Comparison of ENCODE assay signal across 35 cellular contexts in genomic region chr2:84071050-84071449, GRCh38.
A peak's percentile ranks its signal among the peaks of the same experiment; 100 is the strongest.
DNase-seq lines count a peak whose midpoint lies in the region; ATAC-seq, FAIRE-seq and TF ChIP-seq lines count a peak whose summit lies in the region.
"Had no signal": no experiment of that assay in that cellular context is flagged by ENCODE, and none has a peak within 500 bp of the region (broad histone marks: within the 10 kb centered on the region; RNA-seq: fewer than 3 reads in every experiment).

No MANE protein-coding gene starts in this region.

- H4K20me1 ChIP-seq in HepG2 (ENCODE audit: insufficient read depth, low read length) = no peaks in the 10 kb centered on the region
- H4K20me1 ChIP-seq: BLaER1; BLaER1 treated with 17β-estradiol and CSF1 and Interleukin-3, amounts not matched to agents 10 nM and 100 nM had no signal

- 0% methylated on average over 1 of the region's 1 CpG for WGBS in HepG2 (ENCODE audit: low lambda C conversion rate)
- WGBS in right lobe of liver (ENCODE audit: insufficient coverage, low coverage, low lambda C conversion rate, missing lambda C conversion rate) = 64% methylated on average over 1 of the region's 1 CpG

- H3K4me3 ChIP-seq in HepG2 (replicated peaks in 1 of 3; ENCODE audit: insufficient read depth in 1 of 3, low read depth in 2 of 3, low read length in 3 of 3) (no peak overlapping the region), right lobe of liver (no peak overlapping the region), retinal pigment epithelial cell (ENCODE audit: low read length) (no peak overlapping the region)
- H3K4me3 ChIP-seq: A549; BLaER1; BLaER1 treated with 17β-estradiol and CSF1 and Interleukin-3, amounts not matched to agents 10 nM and 100 nM had no signal

- TF ChIP-seq EP300 in HepG2 (IDR thresholded peaks at IDR 0.05; ENCODE audit: low read depth in 2 of 2, low read length in 2 of 2) (no peak; a peak in 1 of 4 replicates), HepG2 (CRISPR knock-in tag; IDR thresholded peaks at IDR 0.05; ENCODE audit: borderline replicate concordance) (no peak)

- H3K4me1 Mint-ChIP-seq in T-cell = no peaks in the 10 kb centered on the region
- H3K4me1 Mint-ChIP-seq: B cell; CD14-positive monocyte; CD4-positive, alpha-beta memory T cell; CD4-positive, CD25-positive, alpha-beta regulatory T cell; CD8-positive, alpha-beta memory T cell had no signal

- H3K4me1 ChIP-seq in HepG2 (ENCODE audit: insufficient read depth, low read length) (no peaks in the 10 kb centered on the region), right lobe of liver (no peaks in the 10 kb centered on the region)
- H3K4me1 ChIP-seq: A549; BE2C; BLaER1; BLaER1 treated with 17β-estradiol and CSF1 and Interleukin-3, amounts not matched to agents 10 nM and 100 nM; Caco-2 had no signal

- H3K36me3 Mint-ChIP-seq in T-cell = no peaks in the 10 kb centered on the region
- H3K36me3 Mint-ChIP-seq: CD14-positive monocyte; CD4-positive, alpha-beta memory T cell; CD4-positive, CD25-positive, alpha-beta regulatory T cell; CD8-positive, alpha-beta memory T cell; CD8-positive, alpha-beta T cell had no signal

- TF ChIP-seq RAD21 in HepG2 (CRISPR knock-in tag; IDR thresholded peaks at IDR 0.05) = no peak

- H2AFZ ChIP-seq in HepG2 (ENCODE audit: low read length) = no peak overlapping the region

- CTCF ChIA-PET in HepG2 (lab: Yijun Ruan, JAX; ENCODE audit: low intra/inter-chr PET ratio, low total read pairs) (no interaction called here), T-cell (lab: Charles Lee) (no interaction called here)

- intact Hi-C loops in HepG2 (cut with micrococcal nuclease; ENCODE audit: unreplicated experiment) = no loop called here
- intact Hi-C loops in right lobe of liver (cut with DNase I) = no loop called here

- H3K27ac Mint-ChIP-seq in T-cell = no peak overlapping the region
- H3K27ac Mint-ChIP-seq: B cell; CD14-positive monocyte; CD4-positive, alpha-beta memory T cell; CD4-positive, alpha-beta T cell; CD4-positive, CD25-positive, alpha-beta regulatory T cell; CD8-positive, alpha-beta memory T cell; CD8-positive, alpha-beta T cell had no signal

- in situ Hi-C loops in HepG2 (cut with HindIII; ENCODE audit: extremely low pct_ligation_motif_present, low pct_unique_long_range_greater_than_20kb) = no loop called here

- no peak for DNase-seq in HepG2 (ENCODE audit: low spot score)
- no peak for DNase-seq in right lobe of liver
- DNase-seq in retinal pigment epithelial cell (ENCODE audit: low read depth) = peak; percentile 5
- DNase-seq in NOMO-1 treated with DMSO at 0.1 percent for 48 hours (lab: John Stamatoyannopoulos, UW; ENCODE audit: unreplicated experiment) = no peak
- DNase-seq in T-cell = no peak
- DNase-seq: 8988T; ACHN; AML-193; BE2C; C1 segment of cervical spinal cord; Caco-2; Calu3; CD4-positive, alpha-beta memory T cell; CD4-positive, alpha-beta T cell; CD4-positive, CD25-positive, alpha-beta regulatory T cell; CD8-positive, alpha-beta memory T cell; CD8-positive, alpha-beta T cell; COR-L47; DMS 273 treated with DMSO at 0.1 percent for 48 hours; DMS153; DMS53; DMS79; DMS79 treated with DMSO at 0.1 percent for 48 hours; DND-41; EL had no signal

- no peak for FAIRE-seq in HepG2 (lab: Jason Lieb, UNC)
- FAIRE-seq: A204.1, A549, D721Med had no signal

- POLR2A ChIA-PET in HepG2 (lab: Yijun Ruan, JAX) = no interaction called here
- POLR2A ChIA-PET in T-cell (lab: Charles Lee) = no interaction called here

- TF ChIP-seq CTCF in HepG2 (CRISPR knock-in tag; IDR thresholded peaks at IDR 0.05) (no peak), right lobe of liver (IDR thresholded peaks at IDR 0.05) (no peak), retinal pigment epithelial cell (conservative IDR thresholded peaks at IDR 0.05; ENCODE audit: low read depth, low read length) (no peak)

- no peaks in the 10 kb centered on the region for H3K79me2 ChIP-seq in HepG2 (ENCODE audit: insufficient read depth, low read length)

- no peak overlapping the region for H3K9ac ChIP-seq in HepG2 (ENCODE audit: insufficient read depth, low read depth, low read length)
- H3K9ac ChIP-seq: BLaER1; BLaER1 treated with 17β-estradiol and CSF1 and Interleukin-3, amounts not matched to agents 10 nM and 100 nM had no signal

- H3K9me3 ChIP-seq in HepG2 (ENCODE audit: low read length) = no peaks in the 10 kb centered on the region
- no peaks in the 10 kb centered on the region for H3K9me3 ChIP-seq in right lobe of liver
- H3K9me3 ChIP-seq: A549; BE2C; BLaER1; BLaER1 treated with 17β-estradiol and CSF1 and Interleukin-3, amounts not matched to agents 10 nM and 100 nM; Caco-2 had no signal

- H3K27ac ChIP-seq in HepG2 (ENCODE audit: extremely low read length, insufficient read depth, low read length) (no peak overlapping the region), right lobe of liver (no peak overlapping the region)
- H3K27ac ChIP-seq: 22Rv1; A549; BLaER1; BLaER1 treated with 17β-estradiol and CSF1 and Interleukin-3, amounts not matched to agents 10 nM and 100 nM; C4-2B had no signal

- H3K27me3 ChIP-seq in HepG2 (ENCODE audit: control insufficient read depth in 1 of 2, insufficient read depth in 2 of 2, low read length in 2 of 2) = no peaks in the 10 kb centered on the region
- H3K27me3 ChIP-seq in right lobe of liver = no peaks in the 10 kb centered on the region
- H3K27me3 ChIP-seq: BE2C; BLaER1; BLaER1 treated with 17β-estradiol and CSF1 and Interleukin-3, amounts not matched to agents 10 nM and 100 nM had no signal

- H3K4me3 Mint-ChIP-seq in T-cell = no peak overlapping the region
- H3K4me3 Mint-ChIP-seq: B cell; CD14-positive monocyte; CD4-positive, alpha-beta memory T cell; CD4-positive, alpha-beta T cell; CD4-positive, CD25-positive, alpha-beta regulatory T cell; CD8-positive, alpha-beta memory T cell; CD8-positive, alpha-beta T cell had no signal

- H3K36me3 ChIP-seq in HepG2 (replicated peaks in 1 of 2; ENCODE audit: control insufficient read depth in 1 of 2, insufficient read depth in 2 of 2, low read length in 2 of 2) = no peaks in the 10 kb centered on the region
- no peaks in the 10 kb centered on the region for H3K36me3 ChIP-seq in right lobe of liver
- H3K36me3 ChIP-seq: BE2C; BLaER1; BLaER1 treated with 17β-estradiol and CSF1 and Interleukin-3, amounts not matched to agents 10 nM and 100 nM had no signal

- ATAC-seq in HepG2 (peak; percentile 81), right lobe of liver (no peak), esophagus mucosa (peak; percentile 82), T-cell (replicated peaks in 1 of 4) (no peak)
- ATAC-seq: A549; CD8-positive, alpha-beta T cell had no signal

- BruUV-seq in HepG2 (replicated peaks; lab: Mats Ljungman, UMichigan) = no TSS peak

- H3K27me3 Mint-ChIP-seq in T-cell = peaks cover 11 to 12% of the 10 kb centered on the region in 2 donors
- H3K27me3 Mint-ChIP-seq: B cell; CD8-positive, alpha-beta memory T cell had no signal

- H3K4me2 ChIP-seq in HepG2 (ENCODE audit: low read depth, low read length) = no peak overlapping the region
- H3K4me2 ChIP-seq: A549; BLaER1; BLaER1 treated with 17β-estradiol and CSF1 and Interleukin-3, amounts not matched to agents 10 nM and 100 nM had no signal

- TF ChIP-seq POLR2A in HepG2 (IDR thresholded peaks at IDR 0.05; ENCODE audit: insufficient read depth in 1 of 2, low read depth in 2 of 2, low read length in 2 of 2) (no peak), right lobe of liver (IDR thresholded peaks at IDR 0.05) (no peak)

- H3K9me3 Mint-ChIP-seq in T-cell = no peaks in the 10 kb centered on the region
- H3K9me3 Mint-ChIP-seq: CD4-positive, alpha-beta memory T cell; CD4-positive, alpha-beta T cell; CD8-positive, alpha-beta memory T cell; CD8-positive, alpha-beta T cell had no signal

TF ChIP-seq in HepG2, 621 proteins besides CTCF, POLR2A, EP300 and RAD21:
- TF ChIP-seq SP2 (CRISPR knock-in tag; IDR thresholded peaks at IDR 0.05) (no peak), TGIF2 (CRISPR knock-in tag; IDR thresholded peaks at IDR 0.05) (no peak), MYC (CRISPR knock-in tag; IDR thresholded peaks at IDR 0.05; ENCODE audit: borderline replicate concordance) (no peak), PAXIP1 (CRISPR knock-in tag; conservative IDR thresholded peaks at IDR 0.05) (0 out of 2 replicates have a peak, but pooled peaks have one; percentile 14), TBP (CRISPR knock-in tag; IDR thresholded peaks at IDR 0.05) (no peak), MEIS1 (CRISPR knock-in tag; IDR thresholded peaks at IDR 0.05; ENCODE audit: borderline replicate concordance) (no peak), ZNF557 (CRISPR knock-in tag; IDR thresholded peaks at IDR 0.05) (no peak), ZMYM4 (CRISPR knock-in tag; IDR thresholded peaks at IDR 0.05) (peak; percentile 81), SOX6 (IDR thresholded peaks at IDR 0.05) (no peak), SOX6 (CRISPR knock-in tag; IDR thresholded peaks at IDR 0.05) (peak; percentile 33; the same call in 1 of the 2 replicates), SAFB2 (CRISPR knock-in tag; IDR thresholded peaks at IDR 0.05; ENCODE audit: borderline replicate concordance, low read depth) (no peak), NCOA1 (CRISPR knock-in tag; IDR thresholded peaks at IDR 0.05) (0 out of 2 replicates have a peak, but pooled peaks have one; percentile 46), RFXANK (CRISPR knock-in tag; IDR thresholded peaks at IDR 0.05) (no peak)

Comparison
In these comparisons a context has a peak if more than half of its experiments do, and no peak if none do; other contexts are left out.
1. ATAC-seq: peak in HepG2 (single experiment) and esophagus mucosa (single experiment); none in right lobe of liver (0 of 4) and T-cell (0 of 4).